In genomic region chr6:11534561-11534960, GRCh38 we compare ENCODE assay signal across 1 cellular context.
TF ChIP-seq lines count a peak whose summit lies in the region.

No MANE protein-coding gene starts in this region.

TF ChIP-seq in HepG2, 621 proteins besides CTCF, POLR2A, EP300 and RAD21 (continues in another document):
- TF ChIP-seq, protein P1, sequence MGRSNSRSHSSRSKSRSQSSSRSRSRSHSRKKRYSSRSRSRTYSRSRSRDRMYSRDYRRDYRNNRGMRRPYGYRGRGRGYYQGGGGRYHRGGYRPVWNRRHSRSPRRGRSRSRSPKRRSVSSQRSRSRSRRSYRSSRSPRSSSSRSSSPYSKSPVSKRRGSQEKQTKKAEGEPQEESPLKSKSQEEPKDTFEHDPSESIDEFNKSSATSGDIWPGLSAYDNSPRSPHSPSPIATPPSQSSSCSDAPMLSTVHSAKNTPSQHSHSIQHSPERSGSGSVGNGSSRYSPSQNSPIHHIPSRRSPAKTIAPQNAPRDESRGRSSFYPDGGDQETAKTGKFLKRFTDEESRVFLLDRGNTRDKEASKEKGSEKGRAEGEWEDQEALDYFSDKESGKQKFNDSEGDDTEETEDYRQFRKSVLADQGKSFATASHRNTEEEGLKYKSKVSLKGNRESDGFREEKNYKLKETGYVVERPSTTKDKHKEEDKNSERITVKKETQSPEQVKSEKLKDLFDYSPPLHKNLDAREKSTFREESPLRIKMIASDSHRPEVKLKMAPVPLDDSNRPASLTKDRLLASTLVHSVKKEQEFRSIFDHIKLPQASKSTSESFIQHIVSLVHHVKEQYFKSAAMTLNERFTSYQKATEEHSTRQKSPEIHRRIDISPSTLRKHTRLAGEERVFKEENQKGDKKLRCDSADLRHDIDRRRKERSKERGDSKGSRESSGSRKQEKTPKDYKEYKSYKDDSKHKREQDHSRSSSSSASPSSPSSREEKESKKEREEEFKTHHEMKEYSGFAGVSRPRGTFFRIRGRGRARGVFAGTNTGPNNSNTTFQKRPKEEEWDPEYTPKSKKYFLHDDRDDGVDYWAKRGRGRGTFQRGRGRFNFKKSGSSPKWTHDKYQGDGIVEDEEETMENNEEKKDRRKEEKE (IDR thresholded peaks at IDR 0.05) = no peak
- TF ChIP-seq, protein P2, sequence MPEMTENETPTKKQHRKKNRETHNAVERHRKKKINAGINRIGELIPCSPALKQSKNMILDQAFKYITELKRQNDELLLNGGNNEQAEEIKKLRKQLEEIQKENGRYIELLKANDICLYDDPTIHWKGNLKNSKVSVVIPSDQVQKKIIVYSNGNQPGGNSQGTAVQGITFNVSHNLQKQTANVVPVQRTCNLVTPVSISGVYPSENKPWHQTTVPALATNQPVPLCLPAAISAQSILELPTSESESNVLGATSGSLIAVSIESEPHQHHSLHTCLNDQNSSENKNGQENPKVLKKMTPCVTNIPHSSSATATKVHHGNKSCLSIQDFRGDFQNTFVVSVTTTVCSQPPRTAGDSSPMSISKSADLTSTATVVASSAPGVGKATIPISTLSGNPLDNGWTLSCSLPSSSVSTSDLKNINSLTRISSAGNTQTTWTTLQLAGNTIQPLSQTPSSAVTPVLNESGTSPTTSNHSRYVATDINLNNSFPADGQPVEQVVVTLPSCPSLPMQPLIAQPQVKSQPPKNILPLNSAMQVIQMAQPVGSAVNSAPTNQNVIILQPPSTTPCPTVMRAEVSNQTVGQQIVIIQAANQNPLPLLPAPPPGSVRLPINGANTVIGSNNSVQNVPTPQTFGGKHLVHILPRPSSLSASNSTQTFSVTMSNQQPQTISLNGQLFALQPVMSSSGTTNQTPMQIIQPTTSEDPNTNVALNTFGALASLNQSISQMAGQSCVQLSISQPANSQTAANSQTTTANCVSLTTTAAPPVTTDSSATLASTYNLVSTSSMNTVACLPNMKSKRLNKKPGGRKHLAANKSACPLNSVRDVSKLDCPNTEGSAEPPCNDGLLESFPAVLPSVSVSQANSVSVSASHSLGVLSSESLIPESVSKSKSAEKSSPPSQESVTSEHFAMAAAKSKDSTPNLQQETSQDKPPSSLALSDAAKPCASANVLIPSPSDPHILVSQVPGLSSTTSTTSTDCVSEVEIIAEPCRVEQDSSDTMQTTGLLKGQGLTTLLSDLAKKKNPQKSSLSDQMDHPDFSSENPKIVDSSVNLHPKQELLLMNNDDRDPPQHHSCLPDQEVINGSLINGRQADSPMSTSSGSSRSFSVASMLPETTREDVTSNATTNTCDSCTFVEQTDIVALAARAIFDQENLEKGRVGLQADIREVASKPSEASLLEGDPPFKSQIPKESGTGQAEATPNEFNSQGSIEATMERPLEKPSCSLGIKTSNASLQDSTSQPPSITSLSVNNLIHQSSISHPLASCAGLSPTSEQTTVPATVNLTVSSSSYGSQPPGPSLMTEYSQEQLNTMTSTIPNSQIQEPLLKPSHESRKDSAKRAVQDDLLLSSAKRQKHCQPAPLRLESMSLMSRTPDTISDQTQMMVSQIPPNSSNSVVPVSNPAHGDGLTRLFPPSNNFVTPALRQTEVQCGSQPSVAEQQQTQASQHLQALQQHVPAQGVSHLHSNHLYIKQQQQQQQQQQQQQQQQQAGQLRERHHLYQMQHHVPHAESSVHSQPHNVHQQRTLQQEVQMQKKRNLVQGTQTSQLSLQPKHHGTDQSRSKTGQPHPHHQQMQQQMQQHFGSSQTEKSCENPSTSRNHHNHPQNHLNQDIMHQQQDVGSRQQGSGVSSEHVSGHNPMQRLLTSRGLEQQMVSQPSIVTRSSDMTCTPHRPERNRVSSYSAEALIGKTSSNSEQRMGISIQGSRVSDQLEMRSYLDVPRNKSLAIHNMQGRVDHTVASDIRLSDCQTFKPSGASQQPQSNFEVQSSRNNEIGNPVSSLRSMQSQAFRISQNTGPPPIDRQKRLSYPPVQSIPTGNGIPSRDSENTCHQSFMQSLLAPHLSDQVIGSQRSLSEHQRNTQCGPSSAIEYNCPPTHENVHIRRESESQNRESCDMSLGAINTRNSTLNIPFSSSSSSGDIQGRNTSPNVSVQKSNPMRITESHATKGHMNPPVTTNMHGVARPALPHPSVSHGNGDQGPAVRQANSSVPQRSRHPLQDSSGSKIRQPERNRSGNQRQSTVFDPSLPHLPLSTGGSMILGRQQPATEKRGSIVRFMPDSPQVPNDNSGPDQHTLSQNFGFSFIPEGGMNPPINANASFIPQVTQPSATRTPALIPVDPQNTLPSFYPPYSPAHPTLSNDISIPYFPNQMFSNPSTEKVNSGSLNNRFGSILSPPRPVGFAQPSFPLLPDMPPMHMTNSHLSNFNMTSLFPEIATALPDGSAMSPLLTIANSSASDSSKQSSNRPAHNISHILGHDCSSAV (CRISPR knock-in tag; IDR thresholded peaks at IDR 0.05; ENCODE audit: borderline replicate concordance) = no peak
- TF ChIP-seq ZNF3 (CRISPR knock-in tag; IDR thresholded peaks at IDR 0.05) (no peak), RFX3 (CRISPR knock-in tag; IDR thresholded peaks at IDR 0.05) (no peak), STAG1 (CRISPR knock-in tag; IDR thresholded peaks at IDR 0.05) (no peak), HDAC1 (CRISPR knock-in tag; IDR thresholded peaks at IDR 0.05) (peak; percentile 43; the same call in 1 of the 2 replicates), ASH2L (IDR thresholded peaks at IDR 0.05; ENCODE audit: insufficient read length, low read depth, low read length) (peak; percentile 42), PHB2 (IDR thresholded peaks at IDR 0.05; ENCODE audit: partially characterized antibody) (no peak), SP140L (CRISPR knock-in tag; IDR thresholded peaks at IDR 0.05; ENCODE audit: borderline replicate concordance) (no peak), RNF2 (conservative IDR thresholded peaks at IDR 0.05; ENCODE audit: low read depth) (0 out of 2 replicates have a peak, but pooled peaks have one; percentile 29), ZNF644 (CRISPR knock-in tag; IDR thresholded peaks at IDR 0.05; ENCODE audit: low read depth) (peak; percentile 76), ELF1 (CRISPR knock-in tag; IDR thresholded peaks at IDR 0.05) (peak; percentile 50; the same call in 1 of the 2 replicates), ZNF18 (CRISPR knock-in tag; IDR thresholded peaks at IDR 0.05; ENCODE audit: insufficient replicate concordance) (no peak), ZFY (CRISPR knock-in tag; IDR thresholded peaks at IDR 0.05) (no peak), KLF16 (CRISPR knock-in tag; IDR thresholded peaks at IDR 0.05) (0 out of 4 replicates have a peak, but pooled peaks of 1 of the 2 experiments have one; percentile 25), SOX6 (IDR thresholded peaks at IDR 0.05) (no peak), SOX6 (CRISPR knock-in tag; IDR thresholded peaks at IDR 0.05) (peak; percentile 44; the same call in 1 of the 2 replicates), NR2F2 (IDR thresholded peaks at IDR 0.05; ENCODE audit: borderline replicate concordance, low read depth) (no peak), SATB2 (CRISPR knock-in tag; IDR thresholded peaks at IDR 0.05) (no peak), GATAD2A (CRISPR knock-in tag; IDR thresholded peaks at IDR 0.05) (peak; percentile 72), TIGD3 (CRISPR knock-in tag; IDR thresholded peaks at IDR 0.05; ENCODE audit: borderline replicate concordance) (no peak), SMAD3 (CRISPR knock-in tag; IDR thresholded peaks at IDR 0.05) (0 out of 2 replicates have a peak, but pooled peaks have one; percentile 19), GPN1 (CRISPR knock-in tag; IDR thresholded peaks at IDR 0.05; ENCODE audit: borderline replicate concordance) (no peak), SALL1 (CRISPR knock-in tag; IDR thresholded peaks at IDR 0.05) (peak; percentile 49; the same call in 1 of the 2 replicates), HNF4G (IDR thresholded peaks at IDR 0.05; ENCODE audit: borderline replicate concordance, low read depth, low read length) (peak; percentile 70), HNF4G (CRISPR knock-in tag; IDR thresholded peaks at IDR 0.05; ENCODE audit: borderline replicate concordance, low read depth) (peak; percentile 61; the same call in 1 of the 2 replicates), ZNF839 (CRISPR knock-in tag; IDR thresholded peaks at IDR 0.05; ENCODE audit: borderline replicate concordance) (no peak), ATF3 (CRISPR knock-in tag; IDR thresholded peaks at IDR 0.05) (no peak), SAP130 (CRISPR knock-in tag; IDR thresholded peaks at IDR 0.05; ENCODE audit: low read depth) (peak; percentile 46; the same call in 1 of the 2 replicates), ZSCAN22 (CRISPR knock-in tag; IDR thresholded peaks at IDR 0.05) (no peak), PITX1 (CRISPR knock-in tag; IDR thresholded peaks at IDR 0.05) (no peak), HNF4A (CRISPR knock-in tag; IDR thresholded peaks at IDR 0.05) (peak; percentile 88), SOX5 (CRISPR knock-in tag; IDR thresholded peaks at IDR 0.05; ENCODE audit: borderline replicate concordance) (peak; percentile 61; the same call in 1 of the 2 replicates), ZNF556 (CRISPR knock-in tag; IDR thresholded peaks at IDR 0.05; ENCODE audit: borderline replicate concordance) (peak; percentile 59; the same call in 1 of the 2 replicates), SIX4 (CRISPR knock-in tag; IDR thresholded peaks at IDR 0.05) (0 out of 2 replicates have a peak, but pooled peaks have one; percentile 11), HHEX (CRISPR knock-in tag; IDR thresholded peaks at IDR 0.05) (peak; percentile 31; the same call in 1 of the 2 replicates), ELF3 (CRISPR knock-in tag; IDR thresholded peaks at IDR 0.05) (peak; percentile 69), EHMT2 (IDR thresholded peaks at IDR 0.05; ENCODE audit: borderline replicate concordance, low read depth, low read length) (peak; percentile 75; the same call in 1 of the 2 replicates), ZNF274 (CRISPR knock-in tag; IDR thresholded peaks at IDR 0.05) (no peak)
- TF ChIP-seq, protein P3, sequence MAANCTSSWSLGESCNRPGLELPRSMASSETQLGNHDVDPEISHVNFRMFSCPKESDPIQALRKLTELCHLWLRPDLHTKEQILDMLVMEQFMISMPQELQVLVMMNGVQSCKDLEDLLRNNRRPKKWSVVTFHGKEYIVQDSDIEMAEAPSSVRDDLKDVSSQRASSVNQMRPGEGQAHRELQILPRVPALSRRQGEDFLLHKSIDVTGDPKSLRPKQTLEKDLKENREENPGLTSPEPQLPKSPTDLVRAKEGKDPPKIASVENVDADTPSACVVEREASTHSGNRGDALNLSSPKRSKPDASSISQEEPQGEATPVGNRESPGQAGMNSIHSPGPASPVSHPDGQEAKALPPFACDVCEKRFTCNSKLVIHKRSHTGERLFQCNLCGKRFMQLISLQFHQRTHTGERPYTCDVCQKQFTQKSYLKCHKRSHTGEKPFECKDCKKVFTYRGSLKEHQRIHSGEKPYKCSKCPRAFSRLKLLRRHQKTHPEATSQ (CRISPR knock-in tag; IDR thresholded peaks at IDR 0.05; ENCODE audit: borderline replicate concordance) = no peak
- TF ChIP-seq, protein P4, sequence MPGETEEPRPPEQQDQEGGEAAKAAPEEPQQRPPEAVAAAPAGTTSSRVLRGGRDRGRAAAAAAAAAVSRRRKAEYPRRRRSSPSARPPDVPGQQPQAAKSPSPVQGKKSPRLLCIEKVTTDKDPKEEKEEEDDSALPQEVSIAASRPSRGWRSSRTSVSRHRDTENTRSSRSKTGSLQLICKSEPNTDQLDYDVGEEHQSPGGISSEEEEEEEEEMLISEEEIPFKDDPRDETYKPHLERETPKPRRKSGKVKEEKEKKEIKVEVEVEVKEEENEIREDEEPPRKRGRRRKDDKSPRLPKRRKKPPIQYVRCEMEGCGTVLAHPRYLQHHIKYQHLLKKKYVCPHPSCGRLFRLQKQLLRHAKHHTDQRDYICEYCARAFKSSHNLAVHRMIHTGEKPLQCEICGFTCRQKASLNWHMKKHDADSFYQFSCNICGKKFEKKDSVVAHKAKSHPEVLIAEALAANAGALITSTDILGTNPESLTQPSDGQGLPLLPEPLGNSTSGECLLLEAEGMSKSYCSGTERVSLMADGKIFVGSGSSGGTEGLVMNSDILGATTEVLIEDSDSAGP (CRISPR knock-in tag; IDR thresholded peaks at IDR 0.05; ENCODE audit: borderline replicate concordance) = no peak
- TF ChIP-seq, protein P5, sequence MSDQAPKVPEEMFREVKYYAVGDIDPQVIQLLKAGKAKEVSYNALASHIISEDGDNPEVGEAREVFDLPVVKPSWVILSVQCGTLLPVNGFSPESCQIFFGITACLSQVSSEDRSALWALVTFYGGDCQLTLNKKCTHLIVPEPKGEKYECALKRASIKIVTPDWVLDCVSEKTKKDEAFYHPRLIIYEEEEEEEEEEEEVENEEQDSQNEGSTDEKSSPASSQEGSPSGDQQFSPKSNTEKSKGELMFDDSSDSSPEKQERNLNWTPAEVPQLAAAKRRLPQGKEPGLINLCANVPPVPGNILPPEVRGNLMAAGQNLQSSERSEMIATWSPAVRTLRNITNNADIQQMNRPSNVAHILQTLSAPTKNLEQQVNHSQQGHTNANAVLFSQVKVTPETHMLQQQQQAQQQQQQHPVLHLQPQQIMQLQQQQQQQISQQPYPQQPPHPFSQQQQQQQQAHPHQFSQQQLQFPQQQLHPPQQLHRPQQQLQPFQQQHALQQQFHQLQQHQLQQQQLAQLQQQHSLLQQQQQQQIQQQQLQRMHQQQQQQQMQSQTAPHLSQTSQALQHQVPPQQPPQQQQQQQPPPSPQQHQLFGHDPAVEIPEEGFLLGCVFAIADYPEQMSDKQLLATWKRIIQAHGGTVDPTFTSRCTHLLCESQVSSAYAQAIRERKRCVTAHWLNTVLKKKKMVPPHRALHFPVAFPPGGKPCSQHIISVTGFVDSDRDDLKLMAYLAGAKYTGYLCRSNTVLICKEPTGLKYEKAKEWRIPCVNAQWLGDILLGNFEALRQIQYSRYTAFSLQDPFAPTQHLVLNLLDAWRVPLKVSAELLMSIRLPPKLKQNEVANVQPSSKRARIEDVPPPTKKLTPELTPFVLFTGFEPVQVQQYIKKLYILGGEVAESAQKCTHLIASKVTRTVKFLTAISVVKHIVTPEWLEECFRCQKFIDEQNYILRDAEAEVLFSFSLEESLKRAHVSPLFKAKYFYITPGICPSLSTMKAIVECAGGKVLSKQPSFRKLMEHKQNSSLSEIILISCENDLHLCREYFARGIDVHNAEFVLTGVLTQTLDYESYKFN (CRISPR knock-in tag; conservative IDR thresholded peaks at IDR 0.05) = peak; percentile 76
